ENCODE assay signal across 25 cellular contexts in genomic region chr12:22284871-22285270, GRCh38. TPM values are rescaled to one million over a fixed set of nuclear protein-coding genes. Genes with fewer than 3 reads are reported as not detected.
DNase-seq lines count a peak whose midpoint lies in the region; ATAC-seq, FAIRE-seq and TF ChIP-seq lines count a peak whose summit lies in the region.
"Had no signal": no experiment of that assay in that cellular context is flagged by ENCODE, and none has a peak within 500 bp of the region (broad histone marks: within the 10 kb centered on the region; RNA-seq: fewer than 3 reads in every experiment).

No MANE protein-coding gene starts in this region.

- no peak overlapping the region for H3K9ac ChIP-seq in keratinocyte (ENCODE audit: control insufficient read depth, extremely low read depth, insufficient read depth, low read length)
- H3K9ac ChIP-seq: BLaER1 treated with 17β-estradiol and CSF1 and Interleukin-3, amounts not matched to agents 10 nM and 100 nM had no signal

- intact Hi-C loops in adrenal gland (cut with DNase I) (no loop called here), upper lobe of right lung (cut with DNase I) (no loop called here)

- H3K27me3 Mint-ChIP-seq in osteocyte (ENCODE audit: unreplicated experiment) = no peaks in the 10 kb centered on the region
- H3K27me3 Mint-ChIP-seq: CD4-positive, alpha-beta T cell had no signal

- ATAC-seq in HG02798 (IDR thresholded peaks at IDR 0.05; ENCODE audit: poor library complexity, unreplicated experiment) (no peak), upper lobe of right lung (no peak)
- ATAC-seq: A549 had no signal

- H3K4me2 ChIP-seq in keratinocyte (ENCODE audit: control insufficient read depth, extremely low read depth, insufficient read depth, low read depth, low read length) = no peak overlapping the region
- H3K4me2 ChIP-seq: A549; BLaER1 treated with 17β-estradiol and CSF1 and Interleukin-3, amounts not matched to agents 10 nM and 100 nM had no signal

- no peaks in the 10 kb centered on the region for H4K20me1 ChIP-seq in keratinocyte (ENCODE audit: control insufficient read depth, extremely low read depth, insufficient read depth, low read length)
- H4K20me1 ChIP-seq: BLaER1 treated with 17β-estradiol and CSF1 and Interleukin-3, amounts not matched to agents 10 nM and 100 nM had no signal

- H3K36me3 Mint-ChIP-seq in osteocyte (ENCODE audit: unreplicated experiment) = no peaks in the 10 kb centered on the region

- no peaks in the 10 kb centered on the region for H3K9me1 ChIP-seq in keratinocyte (ENCODE audit: control insufficient read depth, extremely low read depth, insufficient read depth, low read length)

- H3K36me3 ChIP-seq in keratinocyte (ENCODE audit: control insufficient read depth in 2 of 2, extremely low read depth in 1 of 2, insufficient read depth in 2 of 2, low read length in 2 of 2) (no peaks in the 10 kb centered on the region), adrenal gland (replicated peaks in 1 of 2) (no peaks in the 10 kb centered on the region), upper lobe of right lung (no peaks in the 10 kb centered on the region)
- H3K36me3 ChIP-seq: BLaER1 treated with 17β-estradiol and CSF1 and Interleukin-3, amounts not matched to agents 10 nM and 100 nM; SJSA1 had no signal

- no peak for TF ChIP-seq POLR2A in adrenal gland (IDR thresholded peaks at IDR 0.05)

- FAIRE-seq in keratinocyte (lab: Jason Lieb, UNC) = peak; percentile 56
- FAIRE-seq: A549, D721Med, G401.6, H54 had no signal

- no peak overlapping the region for H3K27ac ChIP-seq in keratinocyte (ENCODE audit: control insufficient read depth, insufficient read depth, low read length)
- no peak overlapping the region for H3K27ac ChIP-seq in adrenal gland
- H3K27ac ChIP-seq in upper lobe of right lung = no peak overlapping the region
- H3K27ac ChIP-seq: A549; BLaER1 treated with 17β-estradiol and CSF1 and Interleukin-3, amounts not matched to agents 10 nM and 100 nM; SJSA1 had no signal

- H3K4me3 ChIP-seq in choroid plexus epithelial cell (ENCODE audit: low read depth, low read length) (no peak overlapping the region), keratinocyte (ENCODE audit: control insufficient read depth in 2 of 3, extremely low read depth in 1 of 3, insufficient read depth in 2 of 3, low read depth in 1 of 3, low read length in 3 of 3) (no peak overlapping the region), adrenal gland (no peak overlapping the region), upper lobe of right lung (no peak overlapping the region)
- H3K4me3 ChIP-seq: A549; BLaER1 treated with 17β-estradiol and CSF1 and Interleukin-3, amounts not matched to agents 10 nM and 100 nM; SJSA1 had no signal

- peaks cover 53% of the 10 kb centered on the region for H3K4me1 ChIP-seq in keratinocyte (ENCODE audit: control insufficient read depth, extremely low read depth, insufficient read depth, low read length)
- H3K4me1 ChIP-seq in adrenal gland (replicated peaks in 1 of 2) = peaks cover 0 to 12% of the 10 kb centered on the region in 2 donors
- H3K4me1 ChIP-seq in upper lobe of right lung = peaks cover 12% of the 10 kb centered on the region

- WGBS in adrenal gland, 4 donors = 23 to 86% (median 49%) methylated on average over 1 of the region's 1 CpG

- no peaks in the 10 kb centered on the region for H3K27me3 ChIP-seq in keratinocyte (ENCODE audit: control insufficient read depth, extremely low read depth, insufficient read depth, low read length)
- H3K27me3 ChIP-seq in adrenal gland = no peaks in the 10 kb centered on the region
- no peaks in the 10 kb centered on the region for H3K27me3 ChIP-seq in upper lobe of right lung
- H3K27me3 ChIP-seq: BLaER1 treated with 17β-estradiol and CSF1 and Interleukin-3, amounts not matched to agents 10 nM and 100 nM; SJSA1 had no signal

- dilution Hi-C loops in keratinocyte (cut with MboI; ENCODE audit: extremely low pct_ligation_motif_present, low sequenced_read_pairs) = no loop called here

- no peaks in the 10 kb centered on the region for H3K9me3 ChIP-seq in keratinocyte (ENCODE audit: control insufficient read depth, low read depth, low read length)
- H3K9me3 ChIP-seq in adrenal gland (replicated peaks in 1 of 3) = no peaks in the 10 kb centered on the region
- H3K9me3 ChIP-seq in upper lobe of right lung = no peaks in the 10 kb centered on the region
- H3K9me3 ChIP-seq: A549; BLaER1 treated with 17β-estradiol and CSF1 and Interleukin-3, amounts not matched to agents 10 nM and 100 nM; SJSA1 had no signal

- H3K79me2 ChIP-seq in keratinocyte (ENCODE audit: control insufficient read depth, insufficient read depth, low read length) = no peaks in the 10 kb centered on the region

- DNase-seq in OCI-M1 (lab: John Stamatoyannopoulos, UW) = peak; percentile 39
- peak; percentile 34 for DNase-seq in choroid plexus epithelial cell (ENCODE audit: low read depth)
- no peak for DNase-seq in keratinocyte (ENCODE audit: low read depth, low spot score)
- no peak for DNase-seq in osteocyte (ENCODE audit: extremely low spot score, unreplicated experiment)
- DNase-seq in adrenal gland = no peak
- DNase-seq in upper lobe of right lung = no peak
- DNase-seq: AML-193; CD4-positive, alpha-beta T cell; KG1; MM.1S; NCI-H1417; NCI-H1694 treated with DMSO at 0.1 percent for 48 hours; NCI-H2081 treated with DMSO at 0.1 percent for 48 hours; NCI-H2171; NCI-H524; NCI-H774; Right ventricle myocardium superior; RPMI8226 had no signal

- TF ChIP-seq CTCF in choroid plexus epithelial cell (conservative IDR thresholded peaks at IDR 0.05; ENCODE audit: low read depth, low read length) (no peak), keratinocyte (optimal IDR thresholded peaks at IDR 0.05 in 1 of 3, IDR thresholded peaks at IDR 0.05 in 1 of 3, conservative IDR thresholded peaks at IDR 0.05 in 1 of 3; ENCODE audit: extremely low read depth in 1 of 3, insufficient read depth in 2 of 3, low read length in 3 of 3) (no peak), osteocyte (IDR thresholded peaks at IDR 0.05) (no peak), adrenal gland (IDR thresholded peaks at IDR 0.05) (no peak), upper lobe of right lung (IDR thresholded peaks at IDR 0.05) (no peak)

- no peak overlapping the region for H3K4me3 Mint-ChIP-seq in osteocyte (ENCODE audit: unreplicated experiment)
- H3K4me3 Mint-ChIP-seq: CD4-positive, alpha-beta T cell had no signal

- peaks cover 69% of the 10 kb centered on the region for H3K4me1 Mint-ChIP-seq in osteocyte (ENCODE audit: unreplicated experiment)

- peak overlapping the region; percentile 31 for H3K27ac Mint-ChIP-seq in osteocyte (ENCODE audit: unreplicated experiment)
- H3K27ac Mint-ChIP-seq: CD4-positive, alpha-beta T cell had no signal

- H3K9me3 Mint-ChIP-seq in osteocyte (ENCODE audit: unreplicated experiment) = no peaks in the 10 kb centered on the region
- H3K9me3 Mint-ChIP-seq: CD4-positive, alpha-beta T cell had no signal

- H2AFZ ChIP-seq in keratinocyte (ENCODE audit: control insufficient read depth, low read length) = peak overlapping the region; percentile 41

RNA-seq across cellular contexts. Expression of gene ST8SIA1, which starts 49.6 kb away (rescaled TPM):
- polyA plus RNA-seq in keratinocyte (0.46 to 0.75 TPM (median 0.50 TPM) in 3 replicates), adrenal gland (10 to 100 TPM in 2 of 3 donors, 1 to 10 TPM in 1; 4.2 to 12.1 (median 11.7) TPM)
- 0.37 TPM for polyA plus RNA-seq in keratinocyte (2011; ENCODE audit: low read depth)
- polyA plus RNA-seq in keratinocyte (2011; cell fraction: cytosol; rRNA removed) = 0.42 and 0.66 TPM in 2 replicates
- 0.67 and 1.3 TPM in 2 replicates for polyA plus RNA-seq in keratinocyte (2011; cell fraction: nucleus; rRNA removed)
- 0.29 and 0.87 TPM in 2 replicates for polyA plus RNA-seq in keratinocyte (2012; ENCODE audit: low replicate concordance)
- polyA minus RNA-seq in keratinocyte = 0.38 to 1.3 TPM in 2 of 3 replicates, not detected in the other
- polyA minus RNA-seq in keratinocyte (2011; cell fraction: cytosol; rRNA and poly(A)+ RNA removed) = not detected
- polyA minus RNA-seq in keratinocyte (2011; cell fraction: nucleus; rRNA and poly(A)+ RNA removed) = 1.9 and 2.6 TPM in 2 replicates
- total RNA-seq in osteocyte (3.6 and 3.7 TPM in 2 replicates), adrenal gland (10 to 100 TPM in 6 of 8 donors, 1 to 10 TPM in 2; 3.1 to 37.8 (median 11.7) TPM), upper lobe of right lung (8.5 TPM)
- total RNA-seq: SJSA1 had no signal

Comparison
In these comparisons a context has a peak if more than half of its experiments do, and no peak if none do; other contexts are left out.
1. DNase-seq: peak in OCI-M1 (single experiment) and choroid plexus epithelial cell (single experiment); none in keratinocyte (single experiment), osteocyte (single experiment), adrenal gland (0 of 7) and upper lobe of right lung (single experiment).